In genomic region chr10:78312197-78313046, GRCh38 we compare ENCODE assay signal across 14 cellular contexts.
A peak's percentile ranks its signal among the peaks of the same experiment; 100 is the strongest.
DNase-seq lines count a peak whose midpoint lies in the region; ATAC-seq, FAIRE-seq and TF ChIP-seq lines count a peak whose summit lies in the region.
"Had no signal": no experiment of that assay in that cellular context is flagged by ENCODE, and none has a peak within 500 bp of the region (broad histone marks: within the 10 kb centered on the region; RNA-seq: fewer than 3 reads in every experiment).

No MANE protein-coding gene starts in this region.

- no peak overlapping the region for H2BK15ac ChIP-seq in H1 (ENCODE audit: low read length)

- TF ChIP-seq CTCF in H1 (IDR thresholded peaks at IDR 0.05; ENCODE audit: control extremely low read depth in 1 of 3, insufficient read depth in 1 of 3, low read depth in 1 of 3, low read length in 3 of 3) (no peak), smooth muscle cell (IDR thresholded peaks at IDR 0.05; ENCODE audit: borderline replicate concordance, insufficient read depth, poor library complexity, severe bottlenecking) (no peak), breast epithelium (IDR thresholded peaks at IDR 0.05) (no peak)

- H2AK5ac ChIP-seq in H1 (ENCODE audit: low read depth, low read length): no peak overlapping the region

- H2BK120ac ChIP-seq in H1 (replicated peaks; ENCODE audit: low read depth, low read length): no peak overlapping the region

- H4K20me1 ChIP-seq in H1 (replicated peaks in 1 of 2; ENCODE audit: control insufficient read depth in 1 of 2, insufficient read depth in 2 of 2, low read length in 2 of 2) (no peaks in the 10 kb centered on the region), smooth muscle cell (ENCODE audit: low read depth) (no peaks in the 10 kb centered on the region)

- H3K9me3 ChIP-seq in SJSA1 (replicated peaks) (no peaks in the 10 kb centered on the region), H1 (ENCODE audit: insufficient read depth in 2 of 2, low read depth in 1 of 2, low read length in 1 of 2) (no peaks in the 10 kb centered on the region), smooth muscle cell (replicated peaks; ENCODE audit: low read depth) (no peaks in the 10 kb centered on the region), breast epithelium (no peaks in the 10 kb centered on the region)
- H3K9me3 ChIP-seq: tibial artery had no signal

- H3K9ac ChIP-seq in H1 (replicated peaks in 1 of 4; ENCODE audit: extremely low read depth in 1 of 4, low read depth in 3 of 4, low read length in 3 of 4) (no peak overlapping the region), smooth muscle cell (ENCODE audit: low read depth) (no peak overlapping the region)

- H3K27ac ChIP-seq in SJSA1 (0 out of 2 replicates have a peak overlapping the region, but pooled peaks have one; percentile 25), H1 (ENCODE audit: low read depth, low read length) (no peak overlapping the region), smooth muscle cell (ENCODE audit: low read depth) (peak overlapping the region; percentile 53), breast epithelium (no peak overlapping the region)
- H3K27ac ChIP-seq: tibial artery had no signal

- H3K4me3 ChIP-seq in SJSA1 (no peak overlapping the region), H1 (ENCODE audit: extremely low read depth in 1 of 4, insufficient read depth in 2 of 4, low read depth in 3 of 4, low read length in 4 of 4) (no peak overlapping the region), smooth muscle cell (no peak overlapping the region), breast epithelium (no peak overlapping the region)
- H3K4me3 ChIP-seq: lung, tibial artery had no signal

- TF ChIP-seq RAD21 in H1 (IDR thresholded peaks at IDR 0.05 in 1 of 2, conservative IDR thresholded peaks at IDR 0.05 in 1 of 2; ENCODE audit: low read depth in 2 of 2, low read length in 2 of 2): no peak

- DNase-seq in SJSA1 (ENCODE audit: low read depth in 1 of 2, low spot score in 2 of 2) (peak; percentile 74 to 76), H1 (ENCODE audit: low read depth in 1 of 2, low spot score in 2 of 2) (peak in 1 of 2 experiments; percentile 20), kidney glomerular epithelial cell (lab: John Stamatoyannopoulos, UW) (peak; percentile 40), smooth muscle cell (lab: John Stamatoyannopoulos, UW; ENCODE audit: unreplicated experiment) (no peak), breast epithelium (ENCODE audit: low spot score in 2 of 2) (no peak)
- DNase-seq: activated CD4-positive, CD25-positive, alpha-beta regulatory T cell; activated T-cell treated with anti-CD3 and anti-CD28 coated beads, Interleukin-2, amount 50 U/mL, for 1 hour; NCI-H1417 treated with DMSO at 0.1 percent for 48 hours; NCI-H345; tibial artery had no signal

- H3F3A ChIP-seq in smooth muscle cell (ENCODE audit: low read depth): peaks cover 17% of the 10 kb centered on the region

- H2BK12ac ChIP-seq in H1 (ENCODE audit: low read depth, low read length): no peak overlapping the region

- no peak overlapping the region for H3K56ac ChIP-seq in H1 (replicated peaks; ENCODE audit: insufficient read length, low read depth, low read length)

- H4K5ac ChIP-seq in H1 (ENCODE audit: insufficient read length, low read depth, low read length): no peak overlapping the region

- CTCF ChIA-PET in H1 (lab: Charles Lee; ENCODE audit: partially characterized antibody): interaction anchor here (0.9 to 3.7 kb wide), 7 partner anchors 8 to 283 kb away, joined by 3 to 20 read pairs (median 4); partner anchors contain the start of gene POLR3A

- no peaks in the 10 kb centered on the region for H3K27me3 ChIP-seq in SJSA1 (replicated peaks)
- no peaks in the 10 kb centered on the region for H3K27me3 ChIP-seq in H1 (replicated peaks in 1 of 4; ENCODE audit: control insufficient read depth in 3 of 4, extremely low read depth in 1 of 4, insufficient read depth in 3 of 4, low read length in 3 of 4)
- H3K27me3 ChIP-seq in smooth muscle cell (ENCODE audit: low read depth): no peaks in the 10 kb centered on the region
- H3K27me3 ChIP-seq in breast epithelium: no peaks in the 10 kb centered on the region
- H3K27me3 ChIP-seq: tibial artery had no signal

- 0 out of 2 replicates have a peak overlapping the region, but pooled peaks have one; percentile 41 for H4K8ac ChIP-seq in H1 (ENCODE audit: extremely low read depth, insufficient read depth, low read length)

- H3K18ac ChIP-seq in H1 (ENCODE audit: extremely low read depth, low read length): no peak overlapping the region

- H3K4me2 ChIP-seq in H1 (ENCODE audit: insufficient read depth in 1 of 2, low read depth in 2 of 2, low read length in 2 of 2) (no peak overlapping the region), smooth muscle cell (peak overlapping the region; percentile 34)

- no peak overlapping the region for H2AFZ ChIP-seq in H1 (ENCODE audit: low read length)
- H2AFZ ChIP-seq in smooth muscle cell (ENCODE audit: low read depth): no peak overlapping the region

- ATAC-seq in GM19467 (IDR thresholded peaks at IDR 0.05; ENCODE audit: unreplicated experiment) (no peak), GM21529 (IDR thresholded peaks at IDR 0.05; ENCODE audit: unreplicated experiment) (no peak), HG03457 (IDR thresholded peaks at IDR 0.05; ENCODE audit: unreplicated experiment) (no peak)

- intact Hi-C loops in breast epithelium (cut with DNase I; ENCODE audit: low total_unique reads): no loop called here

- POLR2A ChIA-PET in H1 (lab: Charles Lee; ENCODE audit: partially characterized antibody): interaction anchor here (0.8 kb wide), 1 partner anchor 8 kb away, joined by 4 read pairs; no protein-coding TSS in a partner anchor

- no peak overlapping the region for H3K4ac ChIP-seq in H1 (replicated peaks; ENCODE audit: insufficient read length, low read depth, low read length)

- FAIRE-seq in H1 (lab: Jason Lieb, UNC): no peak

- H3K4me1 ChIP-seq in SJSA1 (replicated peaks) (peaks cover 17% of the 10 kb centered on the region), H1 (replicated peaks in 1 of 4; ENCODE audit: control insufficient read depth in 3 of 4, insufficient read depth in 4 of 4, low read length in 3 of 4) (no peaks in the 10 kb centered on the region; a peak in 1 of 7 replicates), smooth muscle cell (ENCODE audit: low read depth) (no peaks in the 10 kb centered on the region), breast epithelium (peaks cover 0 to 3% of the 10 kb centered on the region in 2 donors)

- no peaks in the 10 kb centered on the region for H3K79me1 ChIP-seq in H1 (ENCODE audit: low read depth, low read length)

- H3K23ac ChIP-seq in H1 (ENCODE audit: insufficient read length): no peak overlapping the region

- H3K36me3 ChIP-seq in SJSA1 (no peaks in the 10 kb centered on the region), H1 (ENCODE audit: control insufficient read depth in 2 of 4, insufficient read depth in 4 of 4, low read length in 3 of 4) (no peaks in the 10 kb centered on the region), smooth muscle cell (ENCODE audit: low read depth) (no peaks in the 10 kb centered on the region), breast epithelium (no peaks in the 10 kb centered on the region)
- H3K36me3 ChIP-seq: tibial artery had no signal

- H2BK20ac ChIP-seq in H1 (ENCODE audit: low read length): no peak overlapping the region

- no peak for TF ChIP-seq EP300 in H1 (IDR thresholded peaks at IDR 0.05; ENCODE audit: borderline replicate concordance in 1 of 2, low read depth in 2 of 2, low read length in 2 of 2)

- H3K14ac ChIP-seq in H1 (ENCODE audit: insufficient read length): no peak overlapping the region

- H3K79me2 ChIP-seq in H1 (ENCODE audit: control insufficient read depth in 1 of 2, insufficient read depth in 2 of 2, low read length in 2 of 2): no peaks in the 10 kb centered on the region
- no peaks in the 10 kb centered on the region for H3K79me2 ChIP-seq in smooth muscle cell (ENCODE audit: low read depth)

- H4K91ac ChIP-seq in H1 (replicated peaks; ENCODE audit: insufficient read length, low read length): no peak overlapping the region

- no peaks in the 10 kb centered on the region; the same call in 1 of the 2 replicates for H3K23me2 ChIP-seq in H1 (ENCODE audit: low read depth, low read length)

- H2BK5ac ChIP-seq in H1 (ENCODE audit: low read depth, low read length): no peak overlapping the region

- 91% methylated on average over 9 of the region's 9 CpGs; no CpG with 5 or more reads in 1 of the 2 experiments for WGBS in H1 (ENCODE audit: extremely low coverage in 1 of 2, insufficient coverage in 1 of 2, insufficient read length in 1 of 2, insufficient replicate concordance in 2 of 2, low coverage in 1 of 2, low lambda C conversion rate in 2 of 2, missing lambda C conversion rate in 1 of 2), 2 experiments
- WGBS in smooth muscle cell (ENCODE audit: low lambda C conversion rate): 63% methylated on average over 9 of the region's 9 CpGs

- TF ChIP-seq POLR2A in H1 (IDR thresholded peaks at IDR 0.05; ENCODE audit: control extremely low read depth in 1 of 2, low read depth in 2 of 2, low read length in 2 of 2) (no peak), breast epithelium (IDR thresholded peaks at IDR 0.05) (no peak)

TF ChIP-seq in H1, 55 proteins besides CTCF, POLR2A, EP300 and RAD21 (continues in another document):
- TF ChIP-seq TBP (IDR thresholded peaks at IDR 0.05; ENCODE audit: low read depth, low read length): no peak
- no peak for TF ChIP-seq BACH1 (IDR thresholded peaks at IDR 0.05; ENCODE audit: low read length)
- TF ChIP-seq SRF (IDR thresholded peaks at IDR 0.05; ENCODE audit: low read depth, low read length): no peak
- TF ChIP-seq KDM4A (IDR thresholded peaks at IDR 0.05; ENCODE audit: low read depth, low read length, severe bottlenecking): no peak
- no peak for TF ChIP-seq CEBPB (IDR thresholded peaks at IDR 0.05; ENCODE audit: low read depth, low read length)
- no peak for TF ChIP-seq CREB1 (IDR thresholded peaks at IDR 0.05)
- TF ChIP-seq HDAC2 (IDR thresholded peaks at IDR 0.05; ENCODE audit: borderline replicate concordance in 1 of 2, low read depth in 2 of 2, low read length in 2 of 2): no peak
- TF ChIP-seq CHD2 (IDR thresholded peaks at IDR 0.05; ENCODE audit: low read length): no peak
- TF ChIP-seq PHF8 (conservative IDR thresholded peaks at IDR 0.05; ENCODE audit: low read depth, low read length): no peak
- no peak for TF ChIP-seq GTF2F1 (IDR thresholded peaks at IDR 0.05; ENCODE audit: borderline replicate concordance, low read depth, low read length)
- no peak for TF ChIP-seq YY1 (IDR thresholded peaks at IDR 0.05; ENCODE audit: low read depth, low read length)
- no peak for TF ChIP-seq SAP30 (IDR thresholded peaks at IDR 0.05; ENCODE audit: insufficient read depth, insufficient replicate concordance, low read length)
- TF ChIP-seq MAFK (IDR thresholded peaks at IDR 0.05; ENCODE audit: low read depth, low read length): no peak
- TF ChIP-seq CBX8 (IDR thresholded peaks at IDR 0.05; ENCODE audit: borderline replicate concordance, low read depth, low read length): no peak

Comparison
In these comparisons a context has a peak if more than half of its experiments do, and no peak if none do; other contexts are left out.
1. DNase-seq: peak in SJSA1 (2 of 2) and kidney glomerular epithelial cell (single experiment); none in smooth muscle cell (single experiment) and breast epithelium (0 of 2).
2. H3K27ac ChIP-seq: peak in SJSA1 (single experiment) and smooth muscle cell (single experiment); none in H1 (single experiment) and breast epithelium (0 of 2).